8 cellular contexts compared by ENCODE assay signal in the genomic region with DNA sequence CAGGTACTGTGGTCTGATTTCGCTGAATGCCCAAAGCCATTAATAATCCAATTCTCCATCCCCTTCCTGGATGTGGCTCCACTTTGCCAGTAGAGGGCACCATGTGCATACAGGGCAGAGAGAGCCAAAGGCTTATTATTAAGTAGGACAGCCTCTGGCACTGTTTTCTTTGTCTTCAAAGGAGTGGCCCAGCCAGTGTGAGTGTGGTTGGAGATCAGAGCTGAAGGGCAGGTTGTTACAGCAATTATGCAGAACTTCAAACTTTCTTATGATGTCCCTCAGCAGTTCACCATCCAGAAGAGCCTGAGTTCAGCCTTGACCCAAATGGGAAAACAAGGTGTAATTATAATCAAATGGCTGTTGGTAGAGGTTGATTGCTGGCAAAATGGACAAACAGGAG. TPM values are rescaled to one million over a fixed set of nuclear protein-coding genes. Genes with fewer than 3 reads are reported as not detected.
DNase-seq lines count a peak whose midpoint lies in the region; ATAC-seq and TF ChIP-seq lines count a peak whose summit lies in the region.

No MANE protein-coding gene starts in this region.

- intact Hi-C loops in Right ventricle myocardium inferior (cut with DNase I), result loop anchor here (1.0 to 10.0 kb wide), 2 partner anchors 218 to 468 kb away; no protein-coding TSS in a partner anchor
- intact Hi-C loops in cardiac septum (cut with DNase I), result loop anchor here (2.0 to 10.0 kb wide), 2 partner anchors 218 to 468 kb away; no protein-coding TSS in a partner anchor

- in situ Hi-C loops in astrocyte of the cerebellum (cut with HindIII; ENCODE audit: low sequenced_read_pairs), result loop anchor here (10.0 kb wide), 1 partner anchor 218 kb away; no protein-coding TSS in a partner anchor

- ATAC-seq in Right ventricle myocardium inferior (peak; percentile 97), HG02798 (IDR thresholded peaks at IDR 0.05; ENCODE audit: poor library complexity, unreplicated experiment) (peak; percentile 97)

- TF ChIP-seq CTCF in astrocyte of the cerebellum (IDR thresholded peaks at IDR 0.05; ENCODE audit: low read depth, low read length, missing control alignments), result peak; percentile 86

- DNase-seq in Right ventricle myocardium inferior (ENCODE audit: missing footprints) (no peak), cardiac septum (ENCODE audit: low spot score) (no peak), NCI-H1105 (lab: John Stamatoyannopoulos, UW) (peak; percentile 59), T-helper 1 cell (peak; percentile 10 to 75 (median 33)), astrocyte of the cerebellum (ENCODE audit: low read depth) (peak; percentile 47), hippocampal formation (lab: John Stamatoyannopoulos, UW) (peak; percentile 78 to 79)
- peak; percentile 35 for DNase-seq in stimulated activated CD4-positive, alpha-beta T cell treated with anti-CD3 and anti-CD28 coated beads, Interleukin-12 subunit alpha, Interleukin-12 subunit beta, amount 100 ng/mL, for 4 hours

- H3K4me3 ChIP-seq in astrocyte of the cerebellum (ENCODE audit: low read depth, low read length), result no peak overlapping the region

RNA-seq across cellular contexts. Expression of a gene that starts 38.6 kb away (rescaled TPM):
- total RNA-seq in Right ventricle myocardium inferior (9.3 TPM), cardiac septum (11.2 TPM)

Comparison
In these comparisons a context has a peak if more than half of its experiments do, and no peak if none do; other contexts are left out.
1. DNase-seq: peak in NCI-H1105 (single experiment), T-helper 1 cell (5 of 5), astrocyte of the cerebellum (single experiment), hippocampal formation (2 of 2) and stimulated activated CD4-positive, alpha-beta T cell treated with anti-CD3 and anti-CD28 coated beads, Interleukin-12 subunit alpha, Interleukin-12 subunit beta, amount 100 ng/mL, for 4 hours (single experiment); none in Right ventricle myocardium inferior (single experiment) and cardiac septum (single experiment).